In the genomic region with DNA sequence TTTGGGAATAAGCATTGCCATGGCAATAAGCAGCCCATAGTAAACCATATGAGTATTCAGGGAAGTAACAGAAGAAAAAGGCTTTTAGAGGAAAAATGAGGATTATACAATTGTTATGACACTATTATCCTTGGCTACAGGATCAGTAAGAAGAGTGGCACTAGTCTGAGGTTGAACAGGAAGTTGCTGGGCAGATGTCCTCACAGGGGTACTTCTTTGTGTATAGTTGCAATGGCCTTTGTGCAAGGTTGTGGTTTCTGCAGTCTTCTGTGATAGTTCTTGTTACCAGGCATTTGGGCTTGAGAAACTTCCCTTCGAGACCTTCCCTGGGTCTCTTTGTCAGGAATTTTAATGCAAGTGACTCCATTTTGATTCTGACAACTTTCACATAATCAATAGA, we compare ENCODE assay signal across 17 cellular contexts.
DNase-seq lines count a peak whose midpoint lies in the region; ATAC-seq, FAIRE-seq and TF ChIP-seq lines count a peak whose summit lies in the region.
"Had no signal": no experiment of that assay in that cellular context is flagged by ENCODE, and none has a peak within 500 bp of the region (broad histone marks: within the 10 kb centered on the region; RNA-seq: fewer than 3 reads in every experiment).

No MANE protein-coding gene starts in this region.

- H3K9me3 ChIP-seq in lower lobe of right lung (no peaks in the 10 kb centered on the region), HepG2 (ENCODE audit: low read length) (no peaks in the 10 kb centered on the region), SK-N-SH (no peaks in the 10 kb centered on the region)
- H3K9me3 ChIP-seq: thoracic aorta had no signal

- WGBS in HepG2 (ENCODE audit: low lambda C conversion rate): 0% methylated on average over 1 of the region's 1 CpG
- 56% methylated on average over 1 of the region's 1 CpG for WGBS in SK-N-SH (ENCODE audit: low lambda C conversion rate)

- no peaks in the 10 kb centered on the region for H3F3A ChIP-seq in SK-N-SH (replicated peaks; ENCODE audit: insufficient read depth)

- no TSS peak for BruUV-seq in HepG2 (replicated peaks; lab: Mats Ljungman, UMichigan)

- H3K9me2 ChIP-seq in SK-N-SH: no peaks in the 10 kb centered on the region

- no peak overlapping the region for H3K4me2 ChIP-seq in HepG2 (ENCODE audit: low read depth, low read length)
- H3K4me2 ChIP-seq in SK-N-SH: no peak overlapping the region

- ATAC-seq in GM19023 (IDR thresholded peaks at IDR 0.05; ENCODE audit: unreplicated experiment) (peak; percentile 36), HG02981 (IDR thresholded peaks at IDR 0.05; ENCODE audit: unreplicated experiment) (peak; percentile 30), lower lobe of right lung (peak; percentile 71 to 75), HepG2 (no peak)
- ATAC-seq: HCT116 had no signal

- no peak for TF ChIP-seq CTCF in NB4 (IDR thresholded peaks at IDR 0.05; ENCODE audit: low read depth, low read length)
- TF ChIP-seq CTCF in lower lobe of right lung (IDR thresholded peaks at IDR 0.05): no peak
- no peak for TF ChIP-seq CTCF in HepG2 (CRISPR knock-in tag; IDR thresholded peaks at IDR 0.05)
- no peak for TF ChIP-seq CTCF in SK-N-SH (IDR thresholded peaks at IDR 0.05)

- TF ChIP-seq EP300 in HepG2 (IDR thresholded peaks at IDR 0.05; ENCODE audit: low read depth in 2 of 2, low read length in 2 of 2): no peak
- no peak for TF ChIP-seq EP300 in HepG2 (CRISPR knock-in tag; IDR thresholded peaks at IDR 0.05; ENCODE audit: borderline replicate concordance)
- TF ChIP-seq EP300 in SK-N-SH (IDR thresholded peaks at IDR 0.05; ENCODE audit: borderline replicate concordance in 1 of 2, low read depth in 1 of 2, low read length in 1 of 2): no peak

- in situ Hi-C loops in HepG2 (cut with HindIII; ENCODE audit: extremely low pct_ligation_motif_present, low pct_unique_long_range_greater_than_20kb): no loop called here

- H3K4me3 ChIP-seq in NB4 (ENCODE audit: low read depth, low read length) (no peak overlapping the region), lower lobe of right lung (no peak overlapping the region), HepG2 (replicated peaks in 1 of 3; ENCODE audit: insufficient read depth in 1 of 3, low read depth in 2 of 3, low read length in 3 of 3) (no peak overlapping the region), SK-N-SH (ENCODE audit: low read depth in 2 of 2, low read length in 1 of 2) (no peak overlapping the region)
- H3K4me3 ChIP-seq: lung, thoracic aorta had no signal

- H3K36me3 ChIP-seq in lower lobe of right lung (no peaks in the 10 kb centered on the region), HepG2 (replicated peaks in 1 of 2; ENCODE audit: control insufficient read depth in 1 of 2, insufficient read depth in 2 of 2, low read length in 2 of 2) (no peaks in the 10 kb centered on the region), SK-N-SH (replicated peaks in 1 of 2; ENCODE audit: control insufficient read depth in 1 of 2, insufficient read depth in 2 of 2, low read length in 1 of 2) (no peaks in the 10 kb centered on the region)
- H3K36me3 ChIP-seq: thoracic aorta, WERI-Rb-1 had no signal

- peaks cover 4% of the 10 kb centered on the region for H3K27me3 ChIP-seq in lower lobe of right lung (ENCODE audit: low read depth)
- 0 out of 5 replicates have a peak, but pooled peaks cover 0 to 2% of the 10 kb centered on the region in 2 experiments for H3K27me3 ChIP-seq in HepG2 (ENCODE audit: control insufficient read depth in 1 of 2, insufficient read depth in 2 of 2, low read length in 2 of 2)
- peaks cover 4% of the 10 kb centered on the region; the same call in 1 of the 2 replicates for H3K27me3 ChIP-seq in SK-N-SH (ENCODE audit: insufficient read depth)

- no peaks in the 10 kb centered on the region for H3K79me2 ChIP-seq in HepG2 (ENCODE audit: insufficient read depth, low read length)
- no peaks in the 10 kb centered on the region for H3K79me2 ChIP-seq in SK-N-SH (ENCODE audit: insufficient read depth)

- H3K9ac ChIP-seq in HepG2 (ENCODE audit: insufficient read depth, low read depth, low read length) (no peak overlapping the region), SK-N-SH (no peak overlapping the region)

- POLR2A ChIA-PET in HepG2 (lab: Yijun Ruan, JAX) (no interaction called here), SK-N-SH (lab: Yijun Ruan, JAX) (no interaction called here)

- CTCF ChIA-PET in HepG2 (lab: Yijun Ruan, JAX; ENCODE audit: low intra/inter-chr PET ratio, low total read pairs) (no interaction called here), SK-N-SH (lab: Yijun Ruan, JAX) (no interaction called here)

- TF ChIP-seq RAD21 in HepG2 (CRISPR knock-in tag; IDR thresholded peaks at IDR 0.05) (no peak), SK-N-SH (IDR thresholded peaks at IDR 0.05; ENCODE audit: low read length) (no peak)

- H3K4me1 ChIP-seq in lower lobe of right lung: no peaks in the 10 kb centered on the region
- H3K4me1 ChIP-seq in HepG2 (ENCODE audit: insufficient read depth, low read length): no peaks in the 10 kb centered on the region
- H3K4me1 ChIP-seq in SK-N-SH (ENCODE audit: control insufficient read depth in 1 of 2, insufficient read depth in 2 of 2, low read depth in 1 of 2, low read length in 1 of 2): peaks cover 0 to 6% of the 10 kb centered on the region in 2 experiments; a peak in 1 of 4 replicates

- H3K27ac ChIP-seq in lower lobe of right lung (no peak overlapping the region), HepG2 (ENCODE audit: extremely low read length, insufficient read depth, low read length) (no peak overlapping the region), SK-N-SH (ENCODE audit: low read depth in 2 of 2, low read length in 1 of 2) (no peak overlapping the region)
- H3K27ac ChIP-seq: thoracic aorta, WERI-Rb-1 had no signal

- DNase-seq in NB4 (ENCODE audit: low read depth): peak; percentile 82
- DNase-seq in lower lobe of right lung: no peak
- DNase-seq in HepG2 (ENCODE audit: low spot score): no peak
- DNase-seq in SK-N-SH: no peak
- DNase-seq in SK-N-DZ (ENCODE audit: low spot score): no peak
- DNase-seq: activated gamma-delta T cell treated with Interleukin-2 at 50 U/mL for 16 hours; CD8-positive, alpha-beta memory T cell; dermis blood vessel endothelial cell; NCI-H146; NCI-H345; WERI-Rb-1 had no signal

- no peak for TF ChIP-seq POLR2A in NB4 (IDR thresholded peaks at IDR 0.05; ENCODE audit: extremely low read depth, insufficient read length)
- no peak for TF ChIP-seq POLR2A in HepG2 (IDR thresholded peaks at IDR 0.05; ENCODE audit: insufficient read depth in 1 of 2, low read depth in 2 of 2, low read length in 2 of 2)

- no peak for FAIRE-seq in HepG2 (lab: Jason Lieb, UNC)
- FAIRE-seq: bronchial epithelial cell had no signal

- intact Hi-C loops in lower lobe of right lung (cut with DNase I): no loop called here
- intact Hi-C loops in HepG2 (cut with micrococcal nuclease; ENCODE audit: unreplicated experiment): no loop called here

- H2AFZ ChIP-seq in HepG2 (ENCODE audit: low read length) (no peak overlapping the region), SK-N-SH (ENCODE audit: low read depth) (no peak overlapping the region)

- no peaks in the 10 kb centered on the region for H4K20me1 ChIP-seq in HepG2 (ENCODE audit: insufficient read depth, low read length)
- no peaks in the 10 kb centered on the region for H4K20me1 ChIP-seq in SK-N-SH (ENCODE audit: insufficient read depth)

TF ChIP-seq in HepG2, 621 proteins besides CTCF, POLR2A, EP300 and RAD21 (continues in another document):
- TF ChIP-seq, protein P1, sequence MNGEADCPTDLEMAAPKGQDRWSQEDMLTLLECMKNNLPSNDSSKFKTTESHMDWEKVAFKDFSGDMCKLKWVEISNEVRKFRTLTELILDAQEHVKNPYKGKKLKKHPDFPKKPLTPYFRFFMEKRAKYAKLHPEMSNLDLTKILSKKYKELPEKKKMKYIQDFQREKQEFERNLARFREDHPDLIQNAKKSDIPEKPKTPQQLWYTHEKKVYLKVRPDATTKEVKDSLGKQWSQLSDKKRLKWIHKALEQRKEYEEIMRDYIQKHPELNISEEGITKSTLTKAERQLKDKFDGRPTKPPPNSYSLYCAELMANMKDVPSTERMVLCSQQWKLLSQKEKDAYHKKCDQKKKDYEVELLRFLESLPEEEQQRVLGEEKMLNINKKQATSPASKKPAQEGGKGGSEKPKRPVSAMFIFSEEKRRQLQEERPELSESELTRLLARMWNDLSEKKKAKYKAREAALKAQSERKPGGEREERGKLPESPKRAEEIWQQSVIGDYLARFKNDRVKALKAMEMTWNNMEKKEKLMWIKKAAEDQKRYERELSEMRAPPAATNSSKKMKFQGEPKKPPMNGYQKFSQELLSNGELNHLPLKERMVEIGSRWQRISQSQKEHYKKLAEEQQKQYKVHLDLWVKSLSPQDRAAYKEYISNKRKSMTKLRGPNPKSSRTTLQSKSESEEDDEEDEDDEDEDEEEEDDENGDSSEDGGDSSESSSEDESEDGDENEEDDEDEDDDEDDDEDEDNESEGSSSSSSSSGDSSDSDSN (CRISPR knock-in tag; IDR thresholded peaks at IDR 0.05): no peak
- TF ChIP-seq ZNF256 (CRISPR knock-in tag; conservative IDR thresholded peaks at IDR 0.05): no peak
- TF ChIP-seq ZNF557 (CRISPR knock-in tag; IDR thresholded peaks at IDR 0.05): no peak

TF ChIP-seq in SK-N-SH, 30 proteins besides CTCF, POLR2A, EP300 and RAD21:
- TF ChIP-seq CHD2 (IDR thresholded peaks at IDR 0.05; ENCODE audit: low read length, partially characterized antibody): no peak
- no peak for TF ChIP-seq JUND (IDR thresholded peaks at IDR 0.05)
- TF ChIP-seq RFX5 (IDR thresholded peaks at IDR 0.05; ENCODE audit: low read length): no peak
- TF ChIP-seq, protein P2, sequence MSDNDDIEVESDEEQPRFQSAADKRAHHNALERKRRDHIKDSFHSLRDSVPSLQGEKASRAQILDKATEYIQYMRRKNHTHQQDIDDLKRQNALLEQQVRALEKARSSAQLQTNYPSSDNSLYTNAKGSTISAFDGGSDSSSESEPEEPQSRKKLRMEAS (IDR thresholded peaks at IDR 0.05; ENCODE audit: low read depth): no peak
- no peak for TF ChIP-seq SIN3A (IDR thresholded peaks at IDR 0.05; ENCODE audit: borderline replicate concordance, low read depth, low read length)
